In genomic region chr7:2544541-2545188, GRCh38 we compare ENCODE assay signal across 25 cellular contexts. TPM values are rescaled to one million over a fixed set of nuclear protein-coding genes. Genes with fewer than 3 reads are reported as not detected.
DNase-seq lines count a peak whose midpoint lies in the region; ATAC-seq and TF ChIP-seq lines count a peak whose summit lies in the region.
"Had no signal": no experiment of that assay in that cellular context is flagged by ENCODE, and none has a peak within 500 bp of the region (broad histone marks: within the 10 kb centered on the region; RNA-seq: fewer than 3 reads in every experiment).

No MANE protein-coding gene starts in this region.

- H4K20me1 ChIP-seq in osteoblast (ENCODE audit: insufficient read depth, low read length): no peaks in the 10 kb centered on the region

- CTCF ChIA-PET in activated CD8-positive, alpha-beta T cell treated with anti-CD3 and anti-CD28 coated beads, Interleukin-2, amount 10 ng/mL, durations not matched to agents 7 days and 5 days (lab: Charles Lee): no interaction called here
- CTCF ChIA-PET in activated CD8-positive, alpha-beta T cell treated with anti-CD3 and anti-CD28 coated beads for 36 hours (lab: Charles Lee): no interaction called here

- no peak overlapping the region for H2AFZ ChIP-seq in osteoblast (ENCODE audit: low read length)

- H3K36me3 Mint-ChIP-seq in activated CD8-positive, alpha-beta T cell treated with anti-CD3 and anti-CD28 coated beads, Interleukin-2, amount 10 ng/mL, durations not matched to agents 7 days and 5 days (ENCODE audit: low read depth): peaks cover 37% of the 10 kb centered on the region
- peaks cover 24% of the 10 kb centered on the region for H3K36me3 Mint-ChIP-seq in activated CD8-positive, alpha-beta T cell treated with anti-CD3 and anti-CD28 coated beads for 36 hours (ENCODE audit: low read depth)

- no peaks in the 10 kb centered on the region for H3K27me3 Mint-ChIP-seq in activated CD8-positive, alpha-beta T cell treated with anti-CD3 and anti-CD28 coated beads, Interleukin-2, amount 10 ng/mL, durations not matched to agents 7 days and 5 days (ENCODE audit: low read depth)
- H3K27me3 Mint-ChIP-seq in activated CD8-positive, alpha-beta T cell treated with anti-CD3 and anti-CD28 coated beads for 36 hours: no peaks in the 10 kb centered on the region
- H3K27me3 Mint-ChIP-seq: activated B cell treated with CpG ODN at 0.5 μM for 24 hours; stimulated activated naive CD8-positive, alpha-beta T cell treated with anti-CD3 and anti-CD28 coated beads, Interleukin-15, amount 100 ng/mL, for 72 hours had no signal

- TF ChIP-seq POLR2A in body of pancreas (IDR thresholded peaks at IDR 0.05): no peak

- no peaks in the 10 kb centered on the region for H3K4me1 ChIP-seq in osteoblast (ENCODE audit: insufficient read depth, low read length)
- no peaks in the 10 kb centered on the region for H3K4me1 ChIP-seq in body of pancreas
- H3K4me1 ChIP-seq: SJSA1, tibial artery had no signal

- POLR2A ChIA-PET in activated CD8-positive, alpha-beta T cell treated with anti-CD3 and anti-CD28 coated beads, Interleukin-2, amount 10 ng/mL, durations not matched to agents 7 days and 5 days (lab: Charles Lee): no interaction called here
- POLR2A ChIA-PET in activated CD8-positive, alpha-beta T cell treated with anti-CD3 and anti-CD28 coated beads for 36 hours (lab: Charles Lee): interaction anchor here (1.2 kb wide), 1 partner anchor 169 kb away, joined by 3 read pairs; no protein-coding TSS in a partner anchor

- no peak overlapping the region for H3K4me2 ChIP-seq in osteoblast (ENCODE audit: insufficient read depth, low read length)

- no peak for DNase-seq in activated CD8-positive, alpha-beta T cell treated with anti-CD3 and anti-CD28 coated beads, Interleukin-2, amount 10 ng/mL, durations not matched to agents 7 days and 5 days
- DNase-seq in activated CD8-positive, alpha-beta T cell treated with anti-CD3 and anti-CD28 coated beads for 36 hours: no peak
- DNase-seq in H7 (peak; percentile 64), iPS-NIHi11 (ENCODE audit: low spot score) (peak; percentile 23), osteoblast (ENCODE audit: insufficient read length, low spot score, missing footprints) (peak; percentile 84), MV-4-11 (lab: John Stamatoyannopoulos, UW) (no peak), body of pancreas (no peak), GF-D8 (lab: John Stamatoyannopoulos, UW) (no peak)
- DNase-seq: activated B cell treated with CpG ODN at 0.5 μM for 24 hours; activated CD4-positive, alpha-beta T cell treated with anti-CD3 and anti-CD28 coated beads, Interleukin-2, amount 50 U/mL, for 4 hours; activated CD8-positive, alpha-beta memory T cell treated with anti-CD3 and anti-CD28 coated beads, Interleukin-2, amount 50 U/mL, for 48 hours; CD8-positive, alpha-beta T cell; cerebellar nuclear complex; hypothalamus; IMR-90; NCI-H1092 treated with DMSO at 0.1 percent for 48 hours; NCI-H187 treated with DMSO at 0.1 percent for 48 hours; NCI-H526 treated with DMSO at 0.1 percent for 48 hours; stimulated activated naive CD8-positive, alpha-beta T cell treated with anti-CD3 and anti-CD28 coated beads, Interleukin-15, amount 100 ng/mL, for 72 hours; T-helper 1 cell had no signal

- H3K27ac ChIP-seq in osteoblast (ENCODE audit: low read depth, low read length): no peak overlapping the region
- no peak overlapping the region for H3K27ac ChIP-seq in body of pancreas
- H3K27ac ChIP-seq: SJSA1, tibial artery had no signal

- peak overlapping the region; percentile 6 for H3K27ac Mint-ChIP-seq in activated CD8-positive, alpha-beta T cell treated with anti-CD3 and anti-CD28 coated beads, Interleukin-2, amount 10 ng/mL, durations not matched to agents 7 days and 5 days
- no peak overlapping the region for H3K27ac Mint-ChIP-seq in activated CD8-positive, alpha-beta T cell treated with anti-CD3 and anti-CD28 coated beads for 36 hours
- H3K27ac Mint-ChIP-seq: activated B cell treated with CpG ODN at 0.5 μM for 24 hours; activated T-helper 2 cell treated with anti-CD3 and anti-CD28 coated beads, Interferon-gamma antibody, Interleukin-2, Interleukin-4, amounts not matched to agents 10 μg/mL and 5 μg/mL and 100 μg/mL, durations not matched to agents 14 hours and 24 hours and 36 hours; CD8-positive, alpha-beta T cell had no signal

- no peaks in the 10 kb centered on the region for H3K9me3 ChIP-seq in osteoblast (ENCODE audit: low read depth, low read length)
- H3K9me3 ChIP-seq in body of pancreas: no peaks in the 10 kb centered on the region
- H3K9me3 ChIP-seq: SJSA1, tibial artery had no signal

- no peak overlapping the region for H3K4me3 Mint-ChIP-seq in activated CD8-positive, alpha-beta T cell treated with anti-CD3 and anti-CD28 coated beads, Interleukin-2, amount 10 ng/mL, durations not matched to agents 7 days and 5 days
- H3K4me3 Mint-ChIP-seq in activated CD8-positive, alpha-beta T cell treated with anti-CD3 and anti-CD28 coated beads for 36 hours: no peak overlapping the region
- H3K4me3 Mint-ChIP-seq: activated B cell treated with CpG ODN at 0.5 μM for 24 hours; CD8-positive, alpha-beta T cell; neural crest cell; stimulated activated naive CD8-positive, alpha-beta T cell treated with anti-CD3 and anti-CD28 coated beads, Interleukin-15, amount 100 ng/mL, for 72 hours had no signal

- WGBS in body of pancreas, 2 donors: 93 to 94% methylated on average over 18 to 20 of the region's 23 CpGs

- H3K27me3 ChIP-seq in H7 (ENCODE audit: control insufficient read depth, insufficient read depth, low read length) (no peaks in the 10 kb centered on the region), osteoblast (ENCODE audit: insufficient read depth, low read length) (no peaks in the 10 kb centered on the region), body of pancreas (no peaks in the 10 kb centered on the region)
- H3K27me3 ChIP-seq: SJSA1, tibial artery had no signal

- intact Hi-C loops in activated CD8-positive, alpha-beta T cell treated with anti-CD3 and anti-CD28 coated beads for 36 hours (cut with micrococcal nuclease): no loop called here
- intact Hi-C loops in body of pancreas (cut with DNase I): no loop called here

- TF ChIP-seq CTCF in activated CD8-positive, alpha-beta T cell treated with anti-CD3 and anti-CD28 coated beads for 36 hours (IDR thresholded peaks at IDR 0.05): no peak
- no peak for TF ChIP-seq CTCF in osteoblast (IDR thresholded peaks at IDR 0.05; ENCODE audit: extremely low read depth, low read depth, low read length)
- no peak for TF ChIP-seq CTCF in body of pancreas (IDR thresholded peaks at IDR 0.05)

- H3K9me3 Mint-ChIP-seq in activated CD8-positive, alpha-beta T cell treated with anti-CD3 and anti-CD28 coated beads, Interleukin-2, amount 10 ng/mL, durations not matched to agents 7 days and 5 days (ENCODE audit: insufficient read depth): no peaks in the 10 kb centered on the region
- no peaks in the 10 kb centered on the region for H3K9me3 Mint-ChIP-seq in activated CD8-positive, alpha-beta T cell treated with anti-CD3 and anti-CD28 coated beads for 36 hours
- H3K9me3 Mint-ChIP-seq: activated B cell treated with CpG ODN at 0.5 μM for 24 hours; activated T-helper 2 cell treated with anti-CD3 and anti-CD28 coated beads, Interferon-gamma antibody, Interleukin-2, Interleukin-4, amounts not matched to agents 10 μg/mL and 5 μg/mL and 100 μg/mL, durations not matched to agents 14 hours and 24 hours and 36 hours; CD8-positive, alpha-beta T cell; neural crest cell; stimulated activated naive CD8-positive, alpha-beta T cell treated with anti-CD3 and anti-CD28 coated beads, Interleukin-15, amount 100 ng/mL, for 72 hours had no signal

- ATAC-seq in activated CD8-positive, alpha-beta T cell treated with anti-CD3 and anti-CD28 coated beads, Interleukin-2, amount 10 ng/mL, durations not matched to agents 7 days and 5 days: no peak
- no peak for ATAC-seq in activated CD8-positive, alpha-beta T cell treated with anti-CD3 and anti-CD28 coated beads for 36 hours
- no peak for ATAC-seq in body of pancreas
- ATAC-seq: CD8-positive, alpha-beta T cell; stimulated activated naive CD8-positive, alpha-beta T cell treated with anti-CD3 and anti-CD28 coated beads, Interleukin-15, amount 100 ng/mL, for 72 hours had no signal

- H3K79me2 ChIP-seq in osteoblast (ENCODE audit: insufficient read depth, low read length): no peaks in the 10 kb centered on the region

- H3K4me3 ChIP-seq in H7 (ENCODE audit: insufficient read depth, low read depth, low read length) (no peak overlapping the region), osteoblast (ENCODE audit: insufficient read depth, low read length) (no peak overlapping the region), body of pancreas (no peak overlapping the region)
- H3K4me3 ChIP-seq: lung, SJSA1, tibial artery had no signal

- H3K4me1 Mint-ChIP-seq in activated CD8-positive, alpha-beta T cell treated with anti-CD3 and anti-CD28 coated beads, Interleukin-2, amount 10 ng/mL, durations not matched to agents 7 days and 5 days (ENCODE audit: low read depth): peaks cover 4% of the 10 kb centered on the region
- peaks cover 4% of the 10 kb centered on the region for H3K4me1 Mint-ChIP-seq in activated CD8-positive, alpha-beta T cell treated with anti-CD3 and anti-CD28 coated beads for 36 hours (ENCODE audit: low read depth)
- H3K4me1 Mint-ChIP-seq: neural crest cell had no signal

- peaks cover 18% of the 10 kb centered on the region for H3K36me3 ChIP-seq in H7 (replicated peaks; ENCODE audit: control insufficient read depth, insufficient read depth, low read length)
- peaks cover 27% of the 10 kb centered on the region for H3K36me3 ChIP-seq in osteoblast (ENCODE audit: insufficient read depth, low read length)
- H3K36me3 ChIP-seq in body of pancreas (replicated peaks in 1 of 2; ENCODE audit: insufficient read depth in 1 of 2, low read depth in 2 of 2): peaks cover 4 to 32% of the 10 kb centered on the region in 2 donors

RNA-seq across cellular contexts. Expression of gene BRAT1, which starts 10.7 kb away (rescaled TPM):
- total RNA-seq in activated CD8-positive, alpha-beta T cell treated with anti-CD3 and anti-CD28 coated beads, Interleukin-2, amount 10 ng/mL, durations not matched to agents 7 days and 5 days: 10 to 100 TPM; 39.4 to 40.7 TPM
- total RNA-seq in activated CD8-positive, alpha-beta T cell treated with anti-CD3 and anti-CD28 coated beads for 36 hours: 10 to 100 TPM; 30.9 to 32.6 TPM
- total RNA-seq in H7 (2014; rRNA removed; shearing (Covaris generic)): 83.5 and 86.4 TPM in 2 replicates
- total RNA-seq in osteoblast (23.9 and 28.2 TPM in 2 replicates), body of pancreas (10 to 100 TPM; 36.6 to 46.8 TPM)

RNA-seq across cellular contexts. Expression of gene IQCE, which starts 14.1 kb away (rescaled TPM):
- total RNA-seq in activated CD8-positive, alpha-beta T cell treated with anti-CD3 and anti-CD28 coated beads, Interleukin-2, amount 10 ng/mL, durations not matched to agents 7 days and 5 days: 10 to 100 TPM; 11.6 to 12.4 TPM
- total RNA-seq in activated CD8-positive, alpha-beta T cell treated with anti-CD3 and anti-CD28 coated beads for 36 hours: 1 to 10 TPM; 4.0 to 4.3 TPM
- 2.1 and 4.0 TPM in 2 replicates for total RNA-seq in H7 (2014; rRNA removed; shearing (Covaris generic))
- total RNA-seq in osteoblast: 15.3 and 18.8 TPM in 2 replicates
- total RNA-seq in body of pancreas: 10 to 100 TPM in 1 of 2 donors, 1 to 10 TPM in 1; 7.8 to 73.2 TPM

RNA-seq across cellular contexts. Expression of gene LFNG, which starts 25.1 kb away (rescaled TPM):
- 100 to 1,000 TPM; 134 to 136 TPM for total RNA-seq in activated CD8-positive, alpha-beta T cell treated with anti-CD3 and anti-CD28 coated beads, Interleukin-2, amount 10 ng/mL, durations not matched to agents 7 days and 5 days
- 10 to 100 TPM; 50.6 TPM for total RNA-seq in activated CD8-positive, alpha-beta T cell treated with anti-CD3 and anti-CD28 coated beads for 36 hours
- 12.8 and 20.0 TPM in 2 replicates for total RNA-seq in H7 (2014; rRNA removed; shearing (Covaris generic))
- total RNA-seq in osteoblast (16.2 and 21.0 TPM in 2 replicates), body of pancreas (100 to 1,000 TPM in 1 of 2 donors, 10 to 100 TPM in 1; 47.8 to 142 TPM)

Comparison
In these comparisons a context has a peak if more than half of its experiments do, and no peak if none do; other contexts are left out.
1. DNase-seq: peak in H7 (single experiment), iPS-NIHi11 (single experiment) and osteoblast (single experiment); none in activated CD8-positive, alpha-beta T cell treated with anti-CD3 and anti-CD28 coated beads, Interleukin-2, amount 10 ng/mL, durations not matched to agents 7 days and 5 days (single experiment), activated CD8-positive, alpha-beta T cell treated with anti-CD3 and anti-CD28 coated beads for 36 hours (single experiment), MV-4-11 (single experiment), body of pancreas (0 of 4) and GF-D8 (single experiment).